1 cellular context compared by ENCODE assay signal in genomic region chr5:147093138-147093537, GRCh38.
TF ChIP-seq lines count a peak whose summit lies in the region.

No MANE protein-coding gene starts in this region.

TF ChIP-seq in HepG2, 621 proteins besides CTCF, POLR2A, EP300 and RAD21 (continued from another document):
- no peak for TF ChIP-seq ESRRA (CRISPR knock-in tag; IDR thresholded peaks at IDR 0.05; ENCODE audit: low read depth)
- no peak for TF ChIP-seq ZNF772 (CRISPR knock-in tag; IDR thresholded peaks at IDR 0.05)
